In the genomic region with DNA sequence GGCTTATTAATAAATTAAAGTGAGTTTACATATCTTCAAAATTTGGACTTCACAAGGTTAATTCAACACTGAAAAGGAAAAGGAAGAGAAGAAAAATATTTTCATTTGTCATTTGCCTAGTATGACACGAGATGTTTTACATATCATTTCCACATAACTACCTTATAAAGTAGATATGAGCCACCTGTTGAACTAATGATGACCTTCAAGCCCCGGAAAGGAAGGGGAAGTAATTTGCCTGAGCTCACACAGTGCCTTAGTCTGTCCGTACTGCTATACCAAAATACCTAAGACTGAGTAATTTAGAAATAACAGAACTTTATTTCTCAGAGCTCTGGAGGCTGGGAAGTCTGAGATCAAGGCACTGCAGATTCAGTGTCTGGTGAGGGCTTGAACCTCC, we compare ENCODE assay signal across 20 cellular contexts. TPM values are rescaled to one million over a fixed set of nuclear protein-coding genes. Genes with fewer than 3 reads are reported as not detected.
DNase-seq lines count a peak whose midpoint lies in the region; ATAC-seq and TF ChIP-seq lines count a peak whose summit lies in the region.
"Had no signal": no experiment of that assay in that cellular context is flagged by ENCODE, and none has a peak within 500 bp of the region (broad histone marks: within the 10 kb centered on the region; RNA-seq: fewer than 3 reads in every experiment).

No MANE protein-coding gene starts in this region.

- TF ChIP-seq POLR2A in gastrocnemius medialis (IDR thresholded peaks at IDR 0.05): no peak

- H3K27me3 ChIP-seq in DOHH2 (ENCODE audit: control insufficient read depth, low read length) (no peaks in the 10 kb centered on the region), GM06990 (replicated peaks; ENCODE audit: control insufficient read depth, insufficient read depth, low read length) (no peaks in the 10 kb centered on the region), gastrocnemius medialis (no peaks in the 10 kb centered on the region)
- H3K27me3 ChIP-seq: MG63, SJSA1 had no signal

- no peaks in the 10 kb centered on the region for H3F3A ChIP-seq in DOHH2 (ENCODE audit: control insufficient read depth, insufficient read depth)

- no peaks in the 10 kb centered on the region for H3K36me3 ChIP-seq in DOHH2 (ENCODE audit: control insufficient read depth, low read length)
- H3K36me3 ChIP-seq in GM06990 (ENCODE audit: control insufficient read depth, insufficient read depth, low read length): no peaks in the 10 kb centered on the region
- no peaks in the 10 kb centered on the region for H3K36me3 ChIP-seq in gastrocnemius medialis
- H3K36me3 ChIP-seq: MG63, SJSA1 had no signal

- H3K27ac ChIP-seq in DOHH2 (ENCODE audit: low read depth, low read length) (no peak overlapping the region), gastrocnemius medialis (peak overlapping the region; percentile 99)
- H3K27ac ChIP-seq: SJSA1 had no signal

- H3K4me1 ChIP-seq in DOHH2 (ENCODE audit: control insufficient read depth, low read length) (peaks cover 5% of the 10 kb centered on the region), gastrocnemius medialis (peaks cover 54 to 70% of the 10 kb centered on the region in 2 donors)

- no peak for ATAC-seq in gastrocnemius medialis
- no peak for ATAC-seq in HG02571 (IDR thresholded peaks at IDR 0.05; ENCODE audit: unreplicated experiment)
- ATAC-seq: PC-3 had no signal

- H3K9me2 ChIP-seq in DOHH2 (replicated peaks; ENCODE audit: control insufficient read depth, low read length): no peaks in the 10 kb centered on the region

- no peaks in the 10 kb centered on the region for H4K20me1 ChIP-seq in DOHH2 (ENCODE audit: control insufficient read depth, insufficient read depth, low read depth, low read length)

- in situ Hi-C loops in gastrocnemius medialis (cut with MboI; ENCODE audit: low sequenced_read_pairs in 4 of 4): no loop called here
- in situ Hi-C loops in G401 (cut with HindIII; ENCODE audit: low sequenced_read_pairs): no loop called here

- intact Hi-C loops in gastrocnemius medialis (cut with DNase I; ENCODE audit: low total_unique reads): no loop called here

- H3K9me3 ChIP-seq in DOHH2 (ENCODE audit: control insufficient read depth, insufficient read depth, low read length) (no peaks in the 10 kb centered on the region), gastrocnemius medialis (no peaks in the 10 kb centered on the region)
- H3K9me3 ChIP-seq: MG63, SJSA1 had no signal

- no peak overlapping the region for H3K4me3 ChIP-seq in DOHH2 (ENCODE audit: low read length)
- no peak overlapping the region for H3K4me3 ChIP-seq in GM06990 (replicated peaks; ENCODE audit: low read depth, low read length)
- no peak overlapping the region for H3K4me3 ChIP-seq in gastrocnemius medialis
- H3K4me3 ChIP-seq: MG63, SJSA1 had no signal

- DNase-seq in GM06990 (ENCODE audit: extremely low read depth, insufficient read length) (peak; percentile 11), NAMALWA (ENCODE audit: low spot score) (peak; percentile 48), gastrocnemius medialis (no peak), HT-29 (ENCODE audit: low spot score) (no peak), G401 (ENCODE audit: low spot score) (no peak)
- DNase-seq: C1 segment of cervical spinal cord; CD4-positive, alpha-beta memory T cell; COR-L47; GDM1; KBM-7; MG63; NCI-H2029; NCI-H446; NCI-H524 treated with DMSO at 0.1 percent for 48 hours; NCI-H774; PC-3; Right ventricle myocardium superior had no signal

- H3K79me2 ChIP-seq in DOHH2 (ENCODE audit: control insufficient read depth, low read length): no peaks in the 10 kb centered on the region

- H3K4me2 ChIP-seq in DOHH2 (ENCODE audit: low read length): peak overlapping the region; percentile 8; the same call in 1 of the 2 replicates

- TF ChIP-seq CTCF in DOHH2 (IDR thresholded peaks at IDR 0.05; ENCODE audit: low read depth, low read length, poor library complexity, severe bottlenecking) (no peak), GM06990 (IDR thresholded peaks at IDR 0.05; ENCODE audit: insufficient read depth, low read length, poor library complexity, severe bottlenecking) (no peak), gastrocnemius medialis (IDR thresholded peaks at IDR 0.05 in 4 of 5, conservative IDR thresholded peaks at IDR 0.05 in 1 of 5) (no peak)

RNA-seq across cellular contexts. Expression of gene CMYA5, which starts 17.9 kb away (rescaled TPM):
- total RNA-seq in gastrocnemius medialis: 1,000 to 10,000 TPM; 3,049 to 3,867 (median 3,338) TPM
- total RNA-seq in HT-29 (2014; rRNA removed; shearing (Covaris generic)): 0.08 and 1.1 TPM in 2 replicates
- total RNA-seq in G401 (2014; rRNA removed; shearing (Covaris generic)): under 0.01 and 0.07 TPM in 2 replicates

Comparison
In these comparisons a context has a peak if more than half of its experiments do, and no peak if none do; other contexts are left out.
1. DNase-seq: peak in GM06990 (single experiment) and NAMALWA (single experiment); none in gastrocnemius medialis (0 of 2), HT-29 (single experiment) and G401 (single experiment).
2. RNA of gene CMYA5, which starts 17.9 kb away (total RNA-seq): 3,049 to 3,867 TPM in gastrocnemius medialis; 0.08 to 1.1 TPM in HT-29 and under 0.01 to 0.07 TPM in G401; every median in the first group is over 1,000 times any median in the second.